8 cellular contexts compared by ENCODE assay signal in the genomic region with DNA sequence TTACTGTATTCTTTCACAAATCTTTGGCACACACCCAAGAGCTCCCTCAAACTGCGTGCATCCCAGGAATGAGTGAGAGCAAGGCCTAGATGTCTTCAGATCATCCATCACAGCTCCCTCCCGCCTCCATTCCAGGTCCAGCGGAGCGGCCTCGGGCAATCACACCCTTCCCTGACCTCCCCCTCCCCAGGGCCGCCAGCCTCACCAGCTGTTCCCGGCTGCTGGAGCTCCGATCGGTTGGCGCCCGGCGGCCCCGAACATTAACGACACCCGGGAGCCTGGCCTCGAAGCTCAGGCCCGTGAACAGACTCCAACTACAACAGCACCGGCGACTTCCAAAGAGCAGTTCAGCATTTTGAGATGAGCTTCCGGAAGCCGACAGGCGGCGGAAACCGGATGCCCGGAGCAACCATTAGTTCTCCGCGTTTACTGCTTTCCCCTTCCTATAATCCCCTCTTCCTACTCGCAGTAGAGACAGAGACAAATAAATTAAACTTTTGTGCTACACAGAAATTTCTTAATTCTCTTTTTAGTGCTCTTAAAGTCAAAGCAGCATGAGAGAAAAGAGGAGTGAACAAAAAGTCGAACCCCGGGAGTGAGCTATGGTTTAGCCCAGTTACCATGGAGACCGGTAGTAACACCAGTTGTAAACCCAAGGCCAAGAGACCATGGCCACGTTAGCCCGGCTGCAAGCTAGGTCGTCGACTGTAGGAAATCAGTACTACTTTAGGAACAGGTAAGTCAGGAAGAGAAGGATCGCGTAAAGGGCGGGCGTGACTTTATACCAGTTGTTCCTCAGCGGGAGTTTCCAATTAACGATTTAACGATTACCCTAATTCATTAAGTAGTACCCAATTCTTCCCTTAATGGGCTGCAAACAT. TPM values are rescaled to one million over a fixed set of nuclear protein-coding genes. Genes with fewer than 3 reads are reported as not detected.
DNase-seq lines count a peak whose midpoint lies in the region; ATAC-seq and TF ChIP-seq lines count a peak whose summit lies in the region.

A gene (minus strand): TSS at position 380 of the 881 bp plus-strand sequence. CDS start 119 bp downstream, at position 261.
A gene with protein sequence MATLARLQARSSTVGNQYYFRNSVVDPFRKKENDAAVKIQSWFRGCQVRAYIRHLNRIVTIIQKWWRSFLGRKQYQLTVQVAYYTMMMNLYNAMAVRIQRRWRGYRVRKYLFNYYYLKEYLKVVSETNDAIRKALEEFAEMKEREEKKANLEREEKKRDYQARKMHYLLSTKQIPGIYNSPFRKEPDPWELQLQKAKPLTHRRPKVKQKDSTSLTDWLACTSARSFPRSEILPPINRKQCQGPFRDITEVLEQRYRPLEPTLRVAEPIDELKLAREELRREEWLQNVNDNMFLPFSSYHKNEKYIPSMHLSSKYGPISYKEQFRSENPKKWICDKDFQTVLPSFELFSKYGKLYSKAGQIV (plus strand): TSS at position 634 of the 881 bp plus-strand sequence. CDS start 35 bp downstream, at position 669.

- H3K9ac ChIP-seq in liver (ENCODE audit: low read depth in 1 of 2, low read length in 2 of 2) = peak within 1 kb of the TSS; percentile 85 to 100

- no peaks in the 10 kb centered on the region for H3K27me3 ChIP-seq in liver (ENCODE audit: control insufficient read depth in 4 of 4, insufficient read depth in 4 of 4, low read length in 3 of 4)

- peak within 1 kb of the TSS; percentile 73 to 95 for H3K27ac ChIP-seq in liver (ENCODE audit: low read depth in 1 of 2, low read length in 2 of 2)

- ATAC-seq in GM19351 (IDR thresholded peaks at IDR 0.05; ENCODE audit: unreplicated experiment) (peak; percentile 96), HG03520 (IDR thresholded peaks at IDR 0.05; ENCODE audit: unreplicated experiment) (peak; percentile 95)

- H3K4me3 ChIP-seq in liver (ENCODE audit: low read depth in 1 of 3, low read length in 3 of 3) = peak within 1 kb of the TSS; percentile 76 to 99 (median 97)

- TF ChIP-seq CTCF in liver (IDR thresholded peaks at IDR 0.05; ENCODE audit: low read depth, low read length, missing input control) = peak; percentile 41

- no peaks in the 10 kb centered on the region for H3K9me3 ChIP-seq in liver (ENCODE audit: control insufficient read depth in 4 of 4, low read length in 3 of 4)

- H3K4me1 ChIP-seq in liver (ENCODE audit: control insufficient read depth in 4 of 4, insufficient read depth in 4 of 4, low read length in 3 of 4) = peaks cover 2 to 19% (median 14%) of the 10 kb centered on the region in 4 donors

- TF ChIP-seq RAD21 in liver (IDR thresholded peaks at IDR 0.05) = no peak

- DNase-seq in CD1c-positive myeloid dendritic cell (ENCODE audit: extremely low spot score) (peak; percentile 91), NCI-H526 treated with DMSO at 0.1 percent for 48 hours (lab: John Stamatoyannopoulos, UW) (peak; percentile 88), dermis microvascular lymphatic vessel endothelial cell (ENCODE audit: low read depth in 2 of 2) (peak; percentile 89 to 92)
- DNase-seq in activated CD4-positive, alpha-beta T cell treated with anti-CD3 and anti-CD28 coated beads, Interleukin-2, amount 50 U/mL, for 24 hours (ENCODE audit: low read depth in 1 of 2, low spot score in 1 of 2) = peak; percentile 39 to 69
- peak; percentile 78 for DNase-seq in stimulated activated CD4-positive, alpha-beta T cell treated with anti-CD3 and anti-CD28 coated beads, Interleukin-4, amount 100 ng/mL, for 24 hours

- H3K36me3 ChIP-seq in liver (ENCODE audit: control insufficient read depth in 4 of 4, insufficient read depth in 3 of 4, low read depth in 1 of 4, low read length in 3 of 4) = no peaks in the 10 kb centered on the region

- 1% methylated on average over 42 of the region's 42 CpGs for WGBS in liver

TF ChIP-seq in liver, 16 proteins besides CTCF, POLR2A, EP300 and RAD21:
- TF ChIP-seq NR2F2 (IDR thresholded peaks at IDR 0.05) (peak; percentile 15), SP1 (IDR thresholded peaks at IDR 0.05) (no peak), FOXA1 (IDR thresholded peaks at IDR 0.05) (no peak), HNF4A (conservative IDR thresholded peaks at IDR 0.05) (no peak), TAF1 (conservative IDR thresholded peaks at IDR 0.05) (peak; percentile 17), EGR1 (IDR thresholded peaks at IDR 0.05; ENCODE audit: low read depth in 2 of 2) (no peak), YY1 (IDR thresholded peaks at IDR 0.05) (peak; percentile 85), JUND (IDR thresholded peaks at IDR 0.05) (no peak), FOXA2 (IDR thresholded peaks at IDR 0.05) (no peak), RXRA (IDR thresholded peaks at IDR 0.05) (no peak), GABPA (IDR thresholded peaks at IDR 0.05 in 1 of 2, conservative IDR thresholded peaks at IDR 0.05 in 1 of 2) (peak; percentile 95 to 97), HNF4G (IDR thresholded peaks at IDR 0.05) (no peak)
- TF ChIP-seq, protein P1, sequence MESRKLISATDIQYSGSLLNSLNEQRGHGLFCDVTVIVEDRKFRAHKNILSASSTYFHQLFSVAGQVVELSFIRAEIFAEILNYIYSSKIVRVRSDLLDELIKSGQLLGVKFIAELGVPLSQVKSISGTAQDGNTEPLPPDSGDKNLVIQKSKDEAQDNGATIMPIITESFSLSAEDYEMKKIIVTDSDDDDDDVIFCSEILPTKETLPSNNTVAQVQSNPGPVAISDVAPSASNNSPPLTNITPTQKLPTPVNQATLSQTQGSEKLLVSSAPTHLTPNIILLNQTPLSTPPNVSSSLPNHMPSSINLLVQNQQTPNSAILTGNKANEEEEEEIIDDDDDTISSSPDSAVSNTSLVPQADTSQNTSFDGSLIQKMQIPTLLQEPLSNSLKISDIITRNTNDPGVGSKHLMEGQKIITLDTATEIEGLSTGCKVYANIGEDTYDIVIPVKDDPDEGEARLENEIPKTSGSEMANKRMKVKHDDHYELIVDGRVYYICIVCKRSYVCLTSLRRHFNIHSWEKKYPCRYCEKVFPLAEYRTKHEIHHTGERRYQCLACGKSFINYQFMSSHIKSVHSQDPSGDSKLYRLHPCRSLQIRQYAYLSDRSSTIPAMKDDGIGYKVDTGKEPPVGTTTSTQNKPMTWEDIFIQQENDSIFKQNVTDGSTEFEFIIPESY (IDR thresholded peaks at IDR 0.05) = peak; percentile 39
- TF ChIP-seq, protein P2, sequence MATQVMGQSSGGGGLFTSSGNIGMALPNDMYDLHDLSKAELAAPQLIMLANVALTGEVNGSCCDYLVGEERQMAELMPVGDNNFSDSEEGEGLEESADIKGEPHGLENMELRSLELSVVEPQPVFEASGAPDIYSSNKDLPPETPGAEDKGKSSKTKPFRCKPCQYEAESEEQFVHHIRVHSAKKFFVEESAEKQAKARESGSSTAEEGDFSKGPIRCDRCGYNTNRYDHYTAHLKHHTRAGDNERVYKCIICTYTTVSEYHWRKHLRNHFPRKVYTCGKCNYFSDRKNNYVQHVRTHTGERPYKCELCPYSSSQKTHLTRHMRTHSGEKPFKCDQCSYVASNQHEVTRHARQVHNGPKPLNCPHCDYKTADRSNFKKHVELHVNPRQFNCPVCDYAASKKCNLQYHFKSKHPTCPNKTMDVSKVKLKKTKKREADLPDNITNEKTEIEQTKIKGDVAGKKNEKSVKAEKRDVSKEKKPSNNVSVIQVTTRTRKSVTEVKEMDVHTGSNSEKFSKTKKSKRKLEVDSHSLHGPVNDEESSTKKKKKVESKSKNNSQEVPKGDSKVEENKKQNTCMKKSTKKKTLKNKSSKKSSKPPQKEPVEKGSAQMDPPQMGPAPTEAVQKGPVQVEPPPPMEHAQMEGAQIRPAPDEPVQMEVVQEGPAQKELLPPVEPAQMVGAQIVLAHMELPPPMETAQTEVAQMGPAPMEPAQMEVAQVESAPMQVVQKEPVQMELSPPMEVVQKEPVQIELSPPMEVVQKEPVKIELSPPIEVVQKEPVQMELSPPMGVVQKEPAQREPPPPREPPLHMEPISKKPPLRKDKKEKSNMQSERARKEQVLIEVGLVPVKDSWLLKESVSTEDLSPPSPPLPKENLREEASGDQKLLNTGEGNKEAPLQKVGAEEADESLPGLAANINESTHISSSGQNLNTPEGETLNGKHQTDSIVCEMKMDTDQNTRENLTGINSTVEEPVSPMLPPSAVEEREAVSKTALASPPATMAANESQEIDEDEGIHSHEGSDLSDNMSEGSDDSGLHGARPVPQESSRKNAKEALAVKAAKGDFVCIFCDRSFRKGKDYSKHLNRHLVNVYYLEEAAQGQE (IDR thresholded peaks at IDR 0.05) = peak; percentile 47
- TF ChIP-seq, protein P3, sequence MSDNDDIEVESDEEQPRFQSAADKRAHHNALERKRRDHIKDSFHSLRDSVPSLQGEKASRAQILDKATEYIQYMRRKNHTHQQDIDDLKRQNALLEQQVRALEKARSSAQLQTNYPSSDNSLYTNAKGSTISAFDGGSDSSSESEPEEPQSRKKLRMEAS (IDR thresholded peaks at IDR 0.05) = peak; percentile 68
- TF ChIP-seq, protein P4, sequence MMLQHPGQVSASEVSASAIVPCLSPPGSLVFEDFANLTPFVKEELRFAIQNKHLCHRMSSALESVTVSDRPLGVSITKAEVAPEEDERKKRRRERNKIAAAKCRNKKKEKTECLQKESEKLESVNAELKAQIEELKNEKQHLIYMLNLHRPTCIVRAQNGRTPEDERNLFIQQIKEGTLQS (IDR thresholded peaks at IDR 0.05) = peak; percentile 34

RNA-seq across cellular contexts. Expression of the first gene that starts in this region (rescaled TPM):
- total RNA-seq in dermis microvascular lymphatic vessel endothelial cell = 10.1 and 12.9 TPM in 2 replicates
- 10 to 100 TPM in 1 of 2 donors, 1 to 10 TPM in 1; 7.4 to 11.2 TPM for total RNA-seq in liver
- 1 to 10 TPM; 1.6 to 4.1 TPM for polyA plus RNA-seq in liver

RNA-seq across cellular contexts. Expression of the second gene that starts in this region (rescaled TPM):
- total RNA-seq in dermis microvascular lymphatic vessel endothelial cell = under 0.01 and 0.13 TPM in 2 replicates
- total RNA-seq in liver = under 1 TPM in 1 of 2 donors, not detected in 1; 0.08 TPM
- under 1 TPM in 1 of 2 donors, not detected in 1; 0.08 TPM for polyA plus RNA-seq in liver

Comparison
In these comparisons a context has a peak if more than half of its experiments do, and no peak if none do; other contexts are left out.
1. Peak in every context shown above with its lines: DNase-seq, ATAC-seq, H3K4me3 ChIP-seq and H3K27ac ChIP-seq.